ENCODE assay signal across 31 cellular contexts in the genomic region with DNA sequence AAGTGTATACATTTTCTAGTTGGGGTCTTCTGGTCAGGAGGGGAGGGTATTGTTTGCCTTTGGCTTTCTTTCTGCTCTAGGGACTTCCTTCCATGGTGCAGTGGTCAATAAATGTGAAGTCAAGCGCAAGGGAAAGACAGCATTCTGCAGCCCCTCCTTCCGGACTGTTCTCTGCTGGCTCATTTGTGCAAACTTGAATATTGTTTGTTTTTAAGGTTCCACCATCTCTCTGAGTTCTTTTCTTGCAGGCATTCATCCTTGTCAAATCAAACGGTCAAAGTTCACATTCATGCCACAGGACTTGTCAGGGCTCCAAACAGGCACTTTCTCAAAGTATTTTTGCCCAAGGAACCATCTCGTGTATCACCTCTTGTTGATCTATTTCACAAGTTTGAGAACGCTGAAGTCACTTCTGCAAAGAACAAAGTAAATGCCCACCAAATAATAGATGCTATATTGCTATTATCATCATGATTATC.
"Had no signal": no experiment of that assay in that cellular context is flagged by ENCODE, and none has a peak within 500 bp of the region (broad histone marks: within the 10 kb centered on the region; RNA-seq: fewer than 3 reads in every experiment).

No MANE protein-coding gene starts in this region.

- H3K9me3 ChIP-seq: ascending aorta, gastrocnemius medialis had no signal

- ATAC-seq: activated naive CD4-positive, alpha-beta T cell treated with anti-CD3 and anti-CD28 coated beads, Interleukin-2, amount 50 U/mL, for 72 hours; activated T-cell treated with anti-CD3 and anti-CD28 coated beads, Interleukin-2, amount 50 U/mL, for 72 hours; gastrocnemius medialis; WTC11 had no signal

- H3K27me3 ChIP-seq: ascending aorta, dorsolateral prefrontal cortex, foreskin keratinocyte, gastrocnemius medialis had no signal

- H3K4me3 Mint-ChIP-seq: activated CD4-positive, alpha-beta memory T cell treated with anti-CD3 and anti-CD28 coated beads, Interleukin-2, amount 10 ng/mL, durations not matched to agents 7 days and 5 days; activated CD4-positive, alpha-beta T cell treated with anti-CD3 and anti-CD28 coated beads, Interleukin-2, amount 10 ng/mL, durations not matched to agents 7 days and 5 days; activated naive CD4-positive, alpha-beta T cell treated with anti-CD3 and anti-CD28 coated beads, Interleukin-2, amount 10 ng/mL, durations not matched to agents 7 days and 5 days; activated naive CD8-positive, alpha-beta T cell treated with anti-CD3 and anti-CD28 coated beads, Interleukin-2, amount 10 ng/mL, durations not matched to agents 7 days and 5 days; activated T-cell treated with anti-CD3 and anti-CD28 coated beads, Interleukin-2, amount 50 U/mL, for 24 hours; activated T-cell treated with anti-CD3 and anti-CD28 coated beads, Interleukin-2, amount 50 U/mL, for 72 hours; brain; central memory CD8-positive, alpha-beta T cell; dendritic cell treated with granulocyte-macrophage colony-stimulating factor and Interleukin-4, amounts not matched to agents 40 ng/mL and 50 ng/mL, for 4 days; endodermal cell; WTC11 had no signal

- H3K27ac Mint-ChIP-seq: activated CD4-positive, alpha-beta memory T cell treated with anti-CD3 and anti-CD28 coated beads, Interleukin-2, amount 10 ng/mL, durations not matched to agents 7 days and 5 days; activated CD4-positive, alpha-beta T cell treated with anti-CD3 and anti-CD28 coated beads, Interleukin-2, amount 10 ng/mL, durations not matched to agents 7 days and 5 days; activated naive CD4-positive, alpha-beta T cell treated with anti-CD3 and anti-CD28 coated beads, Interleukin-2, amount 10 ng/mL, durations not matched to agents 7 days and 5 days; activated naive CD4-positive, alpha-beta T cell treated with anti-CD3 and anti-CD28 coated beads, Interleukin-2, amount 50 U/mL, for 72 hours; activated naive CD8-positive, alpha-beta T cell treated with anti-CD3 and anti-CD28 coated beads, Interleukin-2, amount 10 ng/mL, durations not matched to agents 7 days and 5 days; activated T-cell treated with anti-CD3 and anti-CD28 coated beads, Interleukin-2, amount 50 U/mL, for 24 hours; activated T-cell treated with anti-CD3 and anti-CD28 coated beads, Interleukin-2, amount 50 U/mL, for 72 hours; brain; dendritic cell treated with granulocyte-macrophage colony-stimulating factor and Interleukin-4, amounts not matched to agents 40 ng/mL and 50 ng/mL, for 4 days; endodermal cell; WTC11 had no signal

- H3K27me3 Mint-ChIP-seq: activated CD4-positive, alpha-beta memory T cell treated with anti-CD3 and anti-CD28 coated beads, Interleukin-2, amount 10 ng/mL, durations not matched to agents 7 days and 5 days; activated CD4-positive, alpha-beta T cell treated with anti-CD3 and anti-CD28 coated beads, Interleukin-2, amount 10 ng/mL, durations not matched to agents 7 days and 5 days; activated naive CD4-positive, alpha-beta T cell treated with anti-CD3 and anti-CD28 coated beads, Interleukin-2, amount 10 ng/mL, durations not matched to agents 7 days and 5 days had no signal

- H3K36me3 Mint-ChIP-seq: activated naive CD4-positive, alpha-beta T cell treated with anti-CD3 and anti-CD28 coated beads, Interleukin-2, amount 10 ng/mL, durations not matched to agents 7 days and 5 days; activated naive CD8-positive, alpha-beta T cell treated with anti-CD3 and anti-CD28 coated beads, Interleukin-2, amount 10 ng/mL, durations not matched to agents 7 days and 5 days had no signal

- H3K4me3 ChIP-seq: ascending aorta, coronary artery, dorsolateral prefrontal cortex, gastrocnemius medialis had no signal

- H3K4me1 Mint-ChIP-seq: activated CD4-positive, alpha-beta memory T cell treated with anti-CD3 and anti-CD28 coated beads, Interleukin-2, amount 10 ng/mL, durations not matched to agents 7 days and 5 days; activated CD4-positive, alpha-beta T cell treated with anti-CD3 and anti-CD28 coated beads, Interleukin-2, amount 10 ng/mL, durations not matched to agents 7 days and 5 days; activated naive CD4-positive, alpha-beta T cell treated with anti-CD3 and anti-CD28 coated beads, Interleukin-2, amount 10 ng/mL, durations not matched to agents 7 days and 5 days; activated naive CD8-positive, alpha-beta T cell treated with anti-CD3 and anti-CD28 coated beads, Interleukin-2, amount 10 ng/mL, durations not matched to agents 7 days and 5 days; central memory CD8-positive, alpha-beta T cell; endodermal cell had no signal

- FAIRE-seq: bronchial epithelial cell had no signal

- DNase-seq: activated CD4-positive, alpha-beta memory T cell treated with anti-CD3 and anti-CD28 coated beads, Interleukin-2, amount 10 ng/mL, durations not matched to agents 7 days and 5 days; activated CD4-positive, alpha-beta T cell treated with anti-CD3 and anti-CD28 coated beads for 1 hour; activated CD4-positive, alpha-beta T cell treated with anti-CD3 and anti-CD28 coated beads for 4 hours; activated CD4-positive, alpha-beta T cell treated with anti-CD3 and anti-CD28 coated beads, Interleukin-2, amount 10 ng/mL, durations not matched to agents 7 days and 5 days; activated CD4-positive, alpha-beta T cell treated with anti-CD3 and anti-CD28 coated beads, Interleukin-2, amount 50 U/mL, for 4 hours; activated CD8-positive, alpha-beta memory T cell treated with anti-CD3 and anti-CD28 coated beads, Interleukin-2, amount 50 U/mL, for 48 hours; activated gamma-delta T cell; activated naive CD4-positive, alpha-beta T cell; activated naive CD4-positive, alpha-beta T cell treated with anti-CD3 and anti-CD28 coated beads, Interleukin-2, amount 10 ng/mL, durations not matched to agents 7 days and 5 days; activated naive CD8-positive, alpha-beta T cell treated with anti-CD3 and anti-CD28 coated beads, Interleukin-2, amount 10 ng/mL, durations not matched to agents 7 days and 5 days; activated T-cell treated with anti-CD3 and anti-CD28 coated beads for 4 hours; activated T-cell treated with anti-CD3 and anti-CD28 coated beads, Interleukin-2, amount 50 U/mL, for 24 hours; activated T-cell treated with anti-CD3 and anti-CD28 coated beads, Interleukin-2, amount 50 U/mL, for 72 hours; effector memory CD4-positive, alpha-beta T cell; endodermal cell; erythroblast; foreskin keratinocyte; gastrocnemius medialis; glutamatergic neuron; T-helper 1 cell; T-helper 2 cell had no signal

- H3K4me1 ChIP-seq: ascending aorta, foreskin keratinocyte, gastrocnemius medialis had no signal

- H3K36me3 ChIP-seq: ascending aorta, gastrocnemius medialis had no signal

- H3K27ac ChIP-seq: ascending aorta, coronary artery, dorsolateral prefrontal cortex, foreskin keratinocyte, gastrocnemius medialis, VCaP had no signal
